8 cellular contexts compared by ENCODE assay signal in the genomic region with DNA sequence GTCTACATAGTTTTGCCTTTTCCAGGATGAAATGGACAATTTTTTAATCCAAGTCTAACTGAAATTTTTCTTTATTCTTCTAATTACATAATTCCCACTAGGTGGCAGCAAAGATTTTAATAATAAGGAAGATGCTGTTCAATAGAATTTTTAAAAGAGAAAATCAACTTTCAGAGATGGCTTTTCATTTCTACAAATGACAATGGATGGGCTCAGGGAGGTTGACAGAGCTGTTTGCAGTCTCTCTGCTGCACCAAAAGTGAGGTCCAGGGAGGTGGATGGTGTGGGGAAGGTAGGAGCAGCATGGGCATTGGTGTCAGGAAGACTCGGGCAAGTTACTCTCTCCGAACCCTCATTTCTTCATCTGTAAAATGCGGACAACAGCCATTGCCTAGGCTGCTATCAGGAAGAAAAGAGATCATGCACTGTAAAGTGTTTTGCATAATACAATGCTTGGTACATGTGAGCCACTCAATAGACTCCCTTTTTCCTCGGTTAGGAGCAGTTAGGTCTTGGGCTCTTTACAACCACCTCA.
A peak's percentile ranks its signal among the peaks of the same experiment; 100 is the strongest.
DNase-seq lines count a peak whose midpoint lies in the region; ATAC-seq, FAIRE-seq and TF ChIP-seq lines count a peak whose summit lies in the region.

No MANE protein-coding gene starts in this region.

- TF ChIP-seq CTCF in A549 (IDR thresholded peaks at IDR 0.05) (peak; percentile 79), PC-9 (conservative IDR thresholded peaks at IDR 0.05) (peak; percentile 74), osteocyte (IDR thresholded peaks at IDR 0.05) (peak; percentile 61)

- H3K79me2 ChIP-seq in GM23248 (ENCODE audit: insufficient read depth): no peaks in the 10 kb centered on the region
- no peaks in the 10 kb centered on the region for H3K79me2 ChIP-seq in PC-9 (ENCODE audit: low read depth)

- peak in 1 of 2 experiments; percentile 30; a peak in 2 of 6 replicates for ATAC-seq in A549
- no peak for ATAC-seq in HG03457 (IDR thresholded peaks at IDR 0.05; ENCODE audit: unreplicated experiment)
- no peak for ATAC-seq in HG02981 (IDR thresholded peaks at IDR 0.05; ENCODE audit: unreplicated experiment)
- no peak for ATAC-seq in HG03025 (IDR thresholded peaks at IDR 0.05; ENCODE audit: low FRiP score, unreplicated experiment)

- no peak overlapping the region for H3K4me2 ChIP-seq in A549
- no peak overlapping the region for H3K4me2 ChIP-seq in GM23248 (ENCODE audit: unreplicated experiment)
- no peak overlapping the region for H3K4me2 ChIP-seq in PC-9

- FAIRE-seq in A549 (lab: Jason Lieb, UNC): no peak

- intact Hi-C loops in PC-9 (cut with micrococcal nuclease; ENCODE audit: unreplicated experiment): loop anchor here (1.0 to 10.0 kb wide), 4 partner anchors 152 to 574 kb away; no protein-coding TSS in a partner anchor

- H3K4me1 Mint-ChIP-seq in osteocyte (ENCODE audit: unreplicated experiment): peaks cover 2% of the 10 kb centered on the region

- no peak overlapping the region for H3K4me3 ChIP-seq in A549
- no peak overlapping the region for H3K4me3 ChIP-seq in GM23248
- no peak overlapping the region for H3K4me3 ChIP-seq in PC-9

- H3K36me3 Mint-ChIP-seq in osteocyte (ENCODE audit: unreplicated experiment): no peaks in the 10 kb centered on the region

- TF ChIP-seq RAD21 in A549 (conservative IDR thresholded peaks at IDR 0.05 in 1 of 2, IDR thresholded peaks at IDR 0.05 in 1 of 2): peak; percentile 78 to 93

- H3F3A ChIP-seq in GM23248 (ENCODE audit: insufficient read depth) (no peaks in the 10 kb centered on the region), PC-9 (ENCODE audit: insufficient read depth, low read depth) (no peaks in the 10 kb centered on the region)

- H3K27me3 ChIP-seq in GM23248 (replicated peaks; ENCODE audit: insufficient read depth) (peaks cover 14% of the 10 kb centered on the region), PC-9 (ENCODE audit: insufficient read depth, low read depth) (no peaks in the 10 kb centered on the region)

- POLR2A ChIA-PET in A549 (lab: Yijun Ruan, JAX) (no interaction called here), PC-9 (lab: Charles Lee; ENCODE audit: unreplicated experiment) (no interaction called here)

- no TSS peak for BruUV-seq in PC-9 (replicated peaks; lab: Mats Ljungman, UMichigan)

- H3K4me1 ChIP-seq in A549: no peaks in the 10 kb centered on the region
- H3K4me1 ChIP-seq in GM23248 (ENCODE audit: insufficient read depth): no peaks in the 10 kb centered on the region
- H3K4me1 ChIP-seq in PC-9 (replicated peaks; ENCODE audit: insufficient read depth): no peaks in the 10 kb centered on the region

- no peaks in the 10 kb centered on the region for H3K27me3 Mint-ChIP-seq in osteocyte (ENCODE audit: unreplicated experiment)

- no peak overlapping the region for H2AFZ ChIP-seq in GM23248
- H2AFZ ChIP-seq in PC-9: no peak overlapping the region

- H3K36me3 ChIP-seq in GM23248 (ENCODE audit: low read depth): no peaks in the 10 kb centered on the region
- H3K36me3 ChIP-seq in PC-9 (ENCODE audit: low read depth): no peaks in the 10 kb centered on the region

- TF ChIP-seq POLR2A in A549 (IDR thresholded peaks at IDR 0.05; ENCODE audit: low read length) (no peak), erythroblast (IDR thresholded peaks at IDR 0.05; ENCODE audit: low read length) (no peak)

- H3K27ac ChIP-seq in A549: no peak overlapping the region
- H3K27ac ChIP-seq in GM23248: no peak overlapping the region
- H3K27ac ChIP-seq in PC-9: no peak overlapping the region

- H3K9me3 ChIP-seq in A549: no peaks in the 10 kb centered on the region
- no peaks in the 10 kb centered on the region for H3K9me3 ChIP-seq in GM23248 (ENCODE audit: low read depth)
- no peaks in the 10 kb centered on the region for H3K9me3 ChIP-seq in PC-9 (ENCODE audit: insufficient read depth, low read depth)

- DNase-seq in A549 (ENCODE audit: low read depth in 1 of 2, low spot score in 1 of 2) (peak; percentile 9 to 17), GM23248 (peak; percentile 73), PC-9 (peak in 1 of 2 experiments; percentile 40), erythroblast (lab: John Stamatoyannopoulos, UW) (peak; percentile 6 to 38), osteocyte (ENCODE audit: extremely low spot score, unreplicated experiment) (no peak)

- H3K27ac Mint-ChIP-seq in osteocyte (ENCODE audit: unreplicated experiment): no peak overlapping the region

- H3K9ac ChIP-seq in GM23248: no peak overlapping the region

- CTCF ChIA-PET in A549 (lab: Yijun Ruan, JAX) (interaction anchor here (1.0 to 11.3 kb wide), 34 partner anchors 10 to 306 kb away, joined by 3 to 122 read pairs (median 5); partner anchors contain the start of genes ABLIM1 and FHIP2A), PC-9 (lab: Charles Lee) (no interaction called here)

- 95% methylated on average over 4 of the region's 4 CpGs for WGBS in A549 (ENCODE audit: missing lambda C conversion rate)
- WGBS in GM23248 (ENCODE audit: low coverage in 1 of 2, low lambda C conversion rate in 2 of 2, missing lambda C conversion rate in 2 of 2), 2 experiments: 70% methylated on average over 4 of the region's 4 CpGs

- no peaks in the 10 kb centered on the region for H4K20me1 ChIP-seq in GM23248 (ENCODE audit: insufficient read depth)
- H4K20me1 ChIP-seq in PC-9 (ENCODE audit: insufficient read depth): no peaks in the 10 kb centered on the region

- H3K9me2 ChIP-seq in GM23248 (ENCODE audit: insufficient read depth) (no peaks in the 10 kb centered on the region), PC-9 (ENCODE audit: insufficient read depth) (no peaks in the 10 kb centered on the region)

- in situ Hi-C loops in GM23248 (cut with MboI): loop anchor here (10.0 kb wide), 2 partner anchors 154 to 234 kb away; no protein-coding TSS in a partner anchor

- no peak for TF ChIP-seq EP300 in A549 (IDR thresholded peaks at IDR 0.05)

- no peaks in the 10 kb centered on the region for H3K9me3 Mint-ChIP-seq in osteocyte (ENCODE audit: unreplicated experiment)

- H3K4me3 Mint-ChIP-seq in osteocyte (ENCODE audit: unreplicated experiment): no peak overlapping the region

TF ChIP-seq in A549, 52 proteins besides CTCF, POLR2A, EP300 and RAD21:
- TF ChIP-seq JUNB (IDR thresholded peaks at IDR 0.05) (no peak), SMC3 (IDR thresholded peaks at IDR 0.05) (peak; percentile 97)
